23 cellular contexts compared by ENCODE assay signal in genomic region chr10:113305871-113306270, GRCh38.
DNase-seq lines count a peak whose midpoint lies in the region; ATAC-seq, FAIRE-seq and TF ChIP-seq lines count a peak whose summit lies in the region.
"Had no signal": no experiment of that assay in that cellular context is flagged by ENCODE, and none has a peak within 500 bp of the region (broad histone marks: within the 10 kb centered on the region; RNA-seq: fewer than 3 reads in every experiment).

No MANE protein-coding gene starts in this region.

- no peaks in the 10 kb centered on the region for H3K9me1 ChIP-seq in IMR-90 (ENCODE audit: insufficient read depth, low read length)
- no peaks in the 10 kb centered on the region for H3K9me1 ChIP-seq in endothelial cell of umbilical vein (replicated peaks; ENCODE audit: control insufficient read depth, extremely low read depth, insufficient read depth, low read length)

- H3K4me1 ChIP-seq in IMR-90 (ENCODE audit: control insufficient read depth, insufficient read depth, low read length): no peaks in the 10 kb centered on the region
- no peaks in the 10 kb centered on the region for H3K4me1 ChIP-seq in endothelial cell of umbilical vein (ENCODE audit: control insufficient read depth, extremely low read depth, insufficient read depth, low read length)
- H3K4me1 ChIP-seq in trophoblast cell (ENCODE audit: control insufficient read depth in 1 of 2, insufficient read depth in 2 of 2, low read length in 2 of 2): peaks cover 12 to 15% of the 10 kb centered on the region in 2 experiments
- H3K4me1 ChIP-seq: left lung, parathyroid adenoma had no signal

- no peak overlapping the region for H4K12ac ChIP-seq in trophoblast cell (ENCODE audit: low read depth, low read length)

- no peak overlapping the region for H3K4ac ChIP-seq in IMR-90 (ENCODE audit: low read depth, low read length)
- H3K4ac ChIP-seq in trophoblast cell (ENCODE audit: low read depth, low read length): no peak overlapping the region

- no peaks in the 10 kb centered on the region for H3K36me3 Mint-ChIP-seq in osteocyte (ENCODE audit: unreplicated experiment)
- H3K36me3 Mint-ChIP-seq: activated naive CD4-positive, alpha-beta T cell treated with anti-CD3 and anti-CD28 coated beads, Interleukin-2, amount 50 U/mL, for 72 hours; natural killer cell treated with Interleukin-12 subunit alpha and Interleukin-12 subunit beta and Interleukin-15 and Interleukin-18, amount 100 ng/mL, for 72 hours; stimulated activated memory B cell treated with anti-CD40 and anti-IgM and Interleukin-4, amounts not matched to agents 10 μg/mL and 1 μg/mL and 100 μg/mL, for 72 hours had no signal

- no peak overlapping the region for H3K4me3 Mint-ChIP-seq in osteocyte (ENCODE audit: unreplicated experiment)
- H3K4me3 Mint-ChIP-seq: natural killer cell treated with Interleukin-12 subunit alpha and Interleukin-12 subunit beta and Interleukin-15 and Interleukin-18, amount 100 ng/mL, for 72 hours; stimulated activated memory B cell treated with anti-CD40 and anti-IgM and Interleukin-4, amounts not matched to agents 10 μg/mL and 1 μg/mL and 100 μg/mL, for 72 hours; T-helper 1 cell treated with Interleukin-12 subunit alpha and Interleukin-12 subunit beta and Interleukin-4 antibody, amounts not matched to agents 30 μg/mL and 1 μg/mL, for 36 hours had no signal

- H3K27me3 ChIP-seq in IMR-90 (ENCODE audit: control insufficient read depth, insufficient read depth, low read length): peaks cover 3% of the 10 kb centered on the region
- H3K27me3 ChIP-seq in endothelial cell of umbilical vein (ENCODE audit: control insufficient read depth in 2 of 2, insufficient read depth in 2 of 2, low read length in 2 of 2): no peaks in the 10 kb centered on the region
- H3K27me3 ChIP-seq in trophoblast cell (ENCODE audit: insufficient read depth, low read length): no peaks in the 10 kb centered on the region
- H3K27me3 ChIP-seq: left lung had no signal

- H3K18ac ChIP-seq in IMR-90 (ENCODE audit: low read depth, low read length): no peak overlapping the region
- H3K18ac ChIP-seq in trophoblast cell (ENCODE audit: low read length): no peak overlapping the region

- no peak overlapping the region for H2BK12ac ChIP-seq in trophoblast cell (ENCODE audit: low read length)

- no peak overlapping the region for H3K27ac Mint-ChIP-seq in osteocyte (ENCODE audit: unreplicated experiment)
- H3K27ac Mint-ChIP-seq: activated naive CD4-positive, alpha-beta T cell treated with anti-CD3 and anti-CD28 coated beads, Interleukin-2, amount 50 U/mL, for 72 hours; natural killer cell treated with Interleukin-12 subunit alpha and Interleukin-12 subunit beta and Interleukin-15 and Interleukin-18, amount 100 ng/mL, for 72 hours; stimulated activated memory B cell treated with anti-CD40 and anti-IgM and Interleukin-4, amounts not matched to agents 10 μg/mL and 1 μg/mL and 100 μg/mL, for 72 hours; T-helper 1 cell treated with Interleukin-12 subunit alpha and Interleukin-12 subunit beta and Interleukin-4 antibody, amounts not matched to agents 30 μg/mL and 1 μg/mL, for 36 hours had no signal

- DNase-seq in Daoy (ENCODE audit: low read depth): peak; percentile 23
- DNase-seq in IMR-90: peak; percentile 58
- DNase-seq in endothelial cell of umbilical vein (ENCODE audit: low read depth, low spot score): peak; percentile 5
- DNase-seq in trophoblast cell: peak; percentile 89 to 97
- no peak for DNase-seq in osteocyte (ENCODE audit: extremely low spot score, unreplicated experiment)
- no peak for DNase-seq in hippocampal formation (lab: John Stamatoyannopoulos, UW)
- DNase-seq: activated CD4-positive, alpha-beta T cell treated with anti-CD3 and anti-CD28 coated beads for 4 hours; Calu3; head of caudate nucleus; left lung; midbrain; NCI-H187 treated with DMSO at 0.1 percent for 48 hours; NCI-H226; NCI-H774; SIG-M5 had no signal

- no peak overlapping the region for H2BK120ac ChIP-seq in IMR-90 (ENCODE audit: low read depth, low read length)
- no peak overlapping the region for H2BK120ac ChIP-seq in trophoblast cell (ENCODE audit: insufficient read depth, low read length, poor library complexity)

- H3K4me3 ChIP-seq in IMR-90 (ENCODE audit: insufficient read depth, low read depth, low read length): no peak overlapping the region
- no peak overlapping the region for H3K4me3 ChIP-seq in endothelial cell of umbilical vein (replicated peaks in 1 of 3; ENCODE audit: insufficient read depth in 1 of 3, low read depth in 1 of 3, low read length in 3 of 3)
- no peak overlapping the region for H3K4me3 ChIP-seq in trophoblast cell (ENCODE audit: low read depth, low read length)
- H3K4me3 ChIP-seq: BLaER1 treated with 17β-estradiol and CSF1 and Interleukin-3, amounts not matched to agents 10 nM and 100 nM; left lung had no signal

- no peaks in the 10 kb centered on the region for H3K36me3 ChIP-seq in IMR-90 (ENCODE audit: control insufficient read depth, insufficient read depth, low read length)
- no peaks in the 10 kb centered on the region for H3K36me3 ChIP-seq in endothelial cell of umbilical vein (ENCODE audit: control insufficient read depth in 2 of 2, extremely low read depth in 1 of 2, insufficient read depth in 2 of 2, low read length in 2 of 2)
- H3K36me3 ChIP-seq in trophoblast cell (ENCODE audit: control insufficient read depth in 1 of 2, insufficient read depth in 2 of 2, low read length in 2 of 2): no peaks in the 10 kb centered on the region
- H3K36me3 ChIP-seq: BLaER1 treated with 17β-estradiol and CSF1 and Interleukin-3, amounts not matched to agents 10 nM and 100 nM; left lung had no signal

- H2AK9ac ChIP-seq in IMR-90 (replicated peaks; ENCODE audit: low read depth, low read length, poor library complexity): no peak overlapping the region

- intact Hi-C loops in IMR-90 (cut with micrococcal nuclease) (loop anchor here (10.0 kb wide), 1 partner anchor 351 kb away; the partner anchor contains the start of gene TCF7L2), endothelial cell of umbilical vein (cut with micrococcal nuclease) (no loop called here)

- H3K79me2 ChIP-seq in endothelial cell of umbilical vein (ENCODE audit: control insufficient read depth, insufficient read depth, low read length) (no peaks in the 10 kb centered on the region), trophoblast cell (ENCODE audit: control insufficient read depth, insufficient read depth, low read length, poor library complexity) (no peaks in the 10 kb centered on the region)
- H3K79me2 ChIP-seq: parathyroid adenoma had no signal

- no peak overlapping the region for H4K8ac ChIP-seq in IMR-90 (ENCODE audit: low read depth in 2 of 2, low read length in 2 of 2)
- H4K8ac ChIP-seq in trophoblast cell (ENCODE audit: low read depth, low read length): no peak overlapping the region

- no peak for FAIRE-seq in endothelial cell of umbilical vein (lab: Jason Lieb, UNC)

- H2BK15ac ChIP-seq in IMR-90 (ENCODE audit: low read depth, low read length): no peak overlapping the region

- no peak overlapping the region for H3K4me2 ChIP-seq in IMR-90 (ENCODE audit: low read depth, low read length)
- H3K4me2 ChIP-seq in endothelial cell of umbilical vein (ENCODE audit: insufficient read depth, low read length): no peak overlapping the region
- H3K4me2 ChIP-seq in trophoblast cell (ENCODE audit: low read length): no peak overlapping the region
- H3K4me2 ChIP-seq: BLaER1 treated with 17β-estradiol and CSF1 and Interleukin-3, amounts not matched to agents 10 nM and 100 nM had no signal

- H3K79me1 ChIP-seq in IMR-90 (ENCODE audit: low read depth in 1 of 2, low read length in 2 of 2) (no peaks in the 10 kb centered on the region), trophoblast cell (ENCODE audit: low read length) (peaks cover 6% of the 10 kb centered on the region)

- H3K14ac ChIP-seq in IMR-90 (replicated peaks; ENCODE audit: low read depth, low read length) (no peak overlapping the region), trophoblast cell (ENCODE audit: low read length) (no peak overlapping the region)

- H3K56ac ChIP-seq in IMR-90 (ENCODE audit: extremely low read depth, insufficient read depth, low read length): no peak overlapping the region

- H2AK5ac ChIP-seq in IMR-90 (ENCODE audit: low read depth, low read length) (no peak overlapping the region), trophoblast cell (ENCODE audit: low read length) (no peak overlapping the region)

- no peak overlapping the region for H4K5ac ChIP-seq in IMR-90 (ENCODE audit: low read depth, low read length)

- no peak overlapping the region for H2BK20ac ChIP-seq in IMR-90 (ENCODE audit: low read depth, low read length)

- POLR2A ChIA-PET in IMR-90 (lab: Charles Lee; ENCODE audit: unreplicated experiment): no interaction called here
- POLR2A ChIA-PET in endothelial cell of umbilical vein (lab: Charles Lee): no interaction called here

- in situ Hi-C loops in IMR-90 (cut with MboI; ENCODE audit: low sequenced_read_pairs): no loop called here

- TF ChIP-seq POLR2A in IMR-90 (IDR thresholded peaks at IDR 0.05; ENCODE audit: low read depth, low read length) (no peak), endothelial cell of umbilical vein (IDR thresholded peaks at IDR 0.05; ENCODE audit: low read depth, low read length) (no peak)

- H3K9me3 ChIP-seq in IMR-90 (ENCODE audit: control insufficient read depth, insufficient read depth, low read length): no peaks in the 10 kb centered on the region
- H3K9me3 ChIP-seq in endothelial cell of umbilical vein (replicated peaks; ENCODE audit: control insufficient read depth, insufficient read depth, low read length): no peaks in the 10 kb centered on the region
- H3K9me3 ChIP-seq in trophoblast cell (ENCODE audit: insufficient read depth, low read depth, low read length): no peaks in the 10 kb centered on the region
- H3K9me3 ChIP-seq: left lung had no signal

- H2AFZ ChIP-seq in IMR-90 (replicated peaks; ENCODE audit: low read length, poor library complexity) (no peak overlapping the region), endothelial cell of umbilical vein (ENCODE audit: low read depth, low read length) (no peak overlapping the region), trophoblast cell (ENCODE audit: insufficient read depth, low read length, poor library complexity) (no peak overlapping the region)
- H2AFZ ChIP-seq: parathyroid adenoma had no signal

- no peak; the same call in 1 of the 2 replicates for ATAC-seq in IMR-90 (ENCODE audit: low read depth)
- no peak for ATAC-seq in GM21423 (IDR thresholded peaks at IDR 0.05; ENCODE audit: unreplicated experiment)
- ATAC-seq: activated naive CD4-positive, alpha-beta T cell treated with anti-CD3 and anti-CD28 coated beads, Interleukin-2, amount 50 U/mL, for 72 hours; left lung; sciatic nerve; stimulated activated memory B cell treated with anti-CD40 and anti-IgM and Interleukin-4, amounts not matched to agents 10 μg/mL and 1 μg/mL and 100 μg/mL, for 72 hours had no signal

- dilution Hi-C loops in IMR-90 (cut with HindIII; ENCODE audit: low sequenced_read_pairs, unreplicated experiment) (no loop called here), endothelial cell of umbilical vein (cut with MboI; ENCODE audit: extremely low pct_ligation_motif_present, low sequenced_read_pairs) (no loop called here)

- H4K91ac ChIP-seq in IMR-90 (ENCODE audit: insufficient read depth, low read depth, low read length) (no peak overlapping the region), trophoblast cell (ENCODE audit: low read depth, low read length) (no peak overlapping the region)

- CTCF ChIA-PET in IMR-90 (lab: Yijun Ruan, JAX) (no interaction called here), endothelial cell of umbilical vein (lab: Charles Lee) (interaction anchor here (0.9 to 1.4 kb wide), 3 partner anchors 9 to 20 kb away, joined by 3 to 4 read pairs (median 3); no protein-coding TSS in a partner anchor)

- H3K23ac ChIP-seq in IMR-90 (ENCODE audit: low read depth, low read length) (no peak overlapping the region), trophoblast cell (ENCODE audit: low read length) (no peak overlapping the region)

- H3K27ac ChIP-seq in IMR-90 (ENCODE audit: insufficient read depth, low read length) (no peak overlapping the region), endothelial cell of umbilical vein (ENCODE audit: insufficient read depth, low read depth, low read length) (no peak overlapping the region), trophoblast cell (ENCODE audit: low read depth, low read length) (no peak overlapping the region)
- H3K27ac ChIP-seq: BLaER1 treated with 17β-estradiol and CSF1 and Interleukin-3, amounts not matched to agents 10 nM and 100 nM; left lung; parathyroid adenoma had no signal

- H2BK5ac ChIP-seq in IMR-90 (ENCODE audit: low read depth, low read length, poor library complexity, severe bottlenecking) (no peak overlapping the region), trophoblast cell (ENCODE audit: low read depth, low read length, poor library complexity) (no peak overlapping the region)

- BruUV-seq in IMR-90 (replicated peaks; lab: Mats Ljungman, UMichigan): no TSS peak
- BruUV-seq in endothelial cell of umbilical vein (replicated peaks; lab: Mats Ljungman, UMichigan): no TSS peak

- H4K20me1 ChIP-seq in IMR-90 (ENCODE audit: insufficient read depth, low read length) (no peaks in the 10 kb centered on the region), endothelial cell of umbilical vein (replicated peaks; ENCODE audit: control insufficient read depth, extremely low read depth, insufficient read depth, low read length) (no peaks in the 10 kb centered on the region)
- H4K20me1 ChIP-seq: BLaER1 treated with 17β-estradiol and CSF1 and Interleukin-3, amounts not matched to agents 10 nM and 100 nM had no signal

- H3K9ac ChIP-seq in IMR-90 (ENCODE audit: low read depth, low read length) (no peak overlapping the region), endothelial cell of umbilical vein (replicated peaks; ENCODE audit: extremely low read depth, insufficient read depth, low read length) (no peak overlapping the region), trophoblast cell (ENCODE audit: low read length) (no peak overlapping the region)
- H3K9ac ChIP-seq: BLaER1 treated with 17β-estradiol and CSF1 and Interleukin-3, amounts not matched to agents 10 nM and 100 nM; parathyroid adenoma had no signal

- peaks cover 32% of the 10 kb centered on the region for H3K4me1 Mint-ChIP-seq in osteocyte (ENCODE audit: unreplicated experiment)

- H3K9me3 Mint-ChIP-seq in osteocyte (ENCODE audit: unreplicated experiment): no peaks in the 10 kb centered on the region
- H3K9me3 Mint-ChIP-seq: activated naive CD4-positive, alpha-beta T cell treated with anti-CD3 and anti-CD28 coated beads, Interleukin-2, amount 50 U/mL, for 72 hours; natural killer cell treated with Interleukin-12 subunit alpha and Interleukin-12 subunit beta and Interleukin-15 and Interleukin-18, amount 100 ng/mL, for 72 hours; stimulated activated memory B cell treated with anti-CD40 and anti-IgM and Interleukin-4, amounts not matched to agents 10 μg/mL and 1 μg/mL and 100 μg/mL, for 72 hours; T-helper 1 cell treated with Interleukin-12 subunit alpha and Interleukin-12 subunit beta and Interleukin-4 antibody, amounts not matched to agents 30 μg/mL and 1 μg/mL, for 36 hours had no signal

- TF ChIP-seq CTCF in IMR-90 (conservative IDR thresholded peaks at IDR 0.05; ENCODE audit: low read depth, low read length) (no peak), endothelial cell of umbilical vein (IDR thresholded peaks at IDR 0.05; ENCODE audit: extremely low read depth in 1 of 2, insufficient read depth in 1 of 2, low read depth in 1 of 2, low read length in 2 of 2) (no peak), osteocyte (IDR thresholded peaks at IDR 0.05) (no peak)

- TF ChIP-seq RAD21 in IMR-90 (IDR thresholded peaks at IDR 0.05; ENCODE audit: low read length): no peak

- H3K27me3 Mint-ChIP-seq in osteocyte (ENCODE audit: unreplicated experiment): no peaks in the 10 kb centered on the region

- no CpG with 5 or more reads among the region's 5 CpGs for WGBS in IMR-90 (ENCODE audit: extremely low coverage in 2 of 2, insufficient read length in 1 of 2), 2 experiments
- WGBS in trophoblast cell (ENCODE audit: extremely low coverage, insufficient coverage, insufficient read length): no CpG with 5 or more reads among the region's 5 CpGs

Comparison
In these comparisons a context has a peak if more than half of its experiments do, and no peak if none do; other contexts are left out.
1. DNase-seq: peak in Daoy (single experiment), IMR-90 (single experiment), endothelial cell of umbilical vein (single experiment) and trophoblast cell (2 of 2); none in osteocyte (single experiment) and hippocampal formation (0 of 2).